10 cellular contexts compared by ENCODE assay signal in the genomic region with DNA sequence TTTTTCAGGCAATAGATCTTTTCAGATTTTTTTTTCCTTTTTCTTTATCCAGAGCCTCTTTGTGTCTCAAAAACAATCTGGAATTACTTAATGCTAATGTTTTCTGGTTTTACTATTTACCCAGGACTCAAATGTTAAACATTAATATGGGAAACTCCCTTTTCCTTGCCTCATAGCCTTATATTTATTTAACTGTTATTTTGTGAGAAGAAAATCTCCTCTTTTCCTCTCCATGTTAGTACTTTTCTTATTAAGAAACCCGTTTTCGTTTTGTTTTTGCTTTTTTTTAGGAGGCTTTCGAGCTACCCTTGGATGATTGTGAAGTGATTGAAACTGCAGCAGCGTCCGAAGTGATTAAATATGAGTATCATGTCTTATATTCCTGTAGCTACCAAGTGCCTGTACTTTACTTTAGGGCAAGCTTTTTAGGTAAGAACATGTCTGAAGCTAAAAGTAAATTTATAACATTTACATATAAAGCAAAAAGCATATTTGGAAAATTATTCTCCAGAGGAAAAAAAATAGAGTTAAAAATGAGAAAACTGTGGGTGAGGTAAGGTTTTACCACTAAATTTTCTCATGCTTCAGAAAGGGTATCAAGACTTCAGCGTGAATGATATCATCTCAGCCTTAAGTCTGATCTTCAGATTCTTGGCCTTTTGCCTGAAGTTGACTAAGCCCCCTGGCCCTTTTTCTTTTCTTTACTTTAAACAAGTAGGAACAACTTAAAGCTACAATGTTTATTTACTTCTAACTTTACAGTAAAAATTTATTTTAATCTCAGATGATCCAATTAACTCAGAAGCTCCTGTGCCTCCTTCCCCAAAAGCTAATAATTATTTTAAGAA.
DNase-seq lines count a peak whose midpoint lies in the region; TF ChIP-seq lines count a peak whose summit lies in the region.
"Had no signal": no experiment of that assay in that cellular context is flagged by ENCODE, and none has a peak within 500 bp of the region (broad histone marks: within the 10 kb centered on the region; RNA-seq: fewer than 3 reads in every experiment).

No MANE protein-coding gene starts in this region.

- no peak overlapping the region for H4K91ac ChIP-seq in mesenchymal stem cell (ENCODE audit: low read length)

- CTCF ChIA-PET in activated CD4-positive, alpha-beta T cell treated with anti-CD3 and anti-CD28 coated beads, Interleukin-2, amount 10 ng/mL, durations not matched to agents 7 days and 5 days (lab: Charles Lee) = no interaction called here

- DNase-seq in A172 (ENCODE audit: low spot score) (peak; percentile 68), LNCaP clone FGC (ENCODE audit: low read depth) (peak; percentile 64), cardiac fibroblast (ENCODE audit: low read depth in 2 of 2) (peak; percentile 58 to 93), mesenchymal stem cell (peak; percentile 79), NCI-H510A (lab: John Stamatoyannopoulos, UW) (no peak), NCI-H345 (lab: John Stamatoyannopoulos, UW) (no peak), lower leg skin (ENCODE audit: low spot score in 2 of 2) (no peak)
- DNase-seq in activated CD4-positive, alpha-beta T cell treated with anti-CD3 and anti-CD28 coated beads, Interleukin-2, amount 10 ng/mL, durations not matched to agents 7 days and 5 days = no peak
- DNase-seq: mucosa of descending colon, PC-9 had no signal

- no peak overlapping the region for H2AFZ ChIP-seq in mesenchymal stem cell (ENCODE audit: low read depth, low read length)
- H2AFZ ChIP-seq: PC-9 had no signal

- H3K4me3 ChIP-seq in LNCaP clone FGC (ENCODE audit: low read depth, low read length) (no peak overlapping the region), cardiac fibroblast (replicated peaks in 1 of 2; ENCODE audit: low read depth in 2 of 2, low read length in 2 of 2) (peak overlapping the region; percentile 4 to 12), mesenchymal stem cell (ENCODE audit: insufficient read depth in 1 of 2, low read depth in 1 of 2, low read length in 2 of 2) (peak overlapping the region in 1 of 2 experiments; percentile 60), lower leg skin (ENCODE audit: low read depth, poor library complexity, severe bottlenecking) (no peak overlapping the region)
- H3K4me3 ChIP-seq: mucosa of descending colon, PC-9 had no signal

- no peaks in the 10 kb centered on the region for H3K9me3 ChIP-seq in mesenchymal stem cell (ENCODE audit: control insufficient read depth, low read length)
- H3K9me3 ChIP-seq: mucosa of descending colon had no signal

- no peaks in the 10 kb centered on the region for H3K27me3 Mint-ChIP-seq in activated CD4-positive, alpha-beta T cell treated with anti-CD3 and anti-CD28 coated beads, Interleukin-2, amount 10 ng/mL, durations not matched to agents 7 days and 5 days

- no peak overlapping the region for H3K23ac ChIP-seq in mesenchymal stem cell (ENCODE audit: low read length in 2 of 2)

- H3K79me1 ChIP-seq in mesenchymal stem cell (replicated peaks; ENCODE audit: low read length, poor library complexity, severe bottlenecking) = peaks cover 2% of the 10 kb centered on the region

- H3K27ac Mint-ChIP-seq in activated CD4-positive, alpha-beta T cell treated with anti-CD3 and anti-CD28 coated beads, Interleukin-2, amount 10 ng/mL, durations not matched to agents 7 days and 5 days = no peak overlapping the region

- H3K4me1 Mint-ChIP-seq in activated CD4-positive, alpha-beta T cell treated with anti-CD3 and anti-CD28 coated beads, Interleukin-2, amount 10 ng/mL, durations not matched to agents 7 days and 5 days = peaks cover 3% of the 10 kb centered on the region

- peak overlapping the region; percentile 92 for H3K9ac ChIP-seq in mesenchymal stem cell (ENCODE audit: low read length)

- POLR2A ChIA-PET in activated CD4-positive, alpha-beta T cell treated with anti-CD3 and anti-CD28 coated beads, Interleukin-2, amount 10 ng/mL, durations not matched to agents 7 days and 5 days (lab: Charles Lee) = interaction anchor here (0.6 kb wide), 2 partner anchors 205 to 312 kb away, joined by 4 read pairs; no protein-coding TSS in a partner anchor

- TF ChIP-seq CTCF in LNCaP clone FGC (IDR thresholded peaks at IDR 0.05; ENCODE audit: control insufficient read depth, extremely low read depth, insufficient read depth) (no peak), cardiac fibroblast (IDR thresholded peaks at IDR 0.05; ENCODE audit: low read depth, low read length) (no peak), lower leg skin (IDR thresholded peaks at IDR 0.05) (no peak)

- H3K36me3 Mint-ChIP-seq in activated CD4-positive, alpha-beta T cell treated with anti-CD3 and anti-CD28 coated beads, Interleukin-2, amount 10 ng/mL, durations not matched to agents 7 days and 5 days (ENCODE audit: low read depth) = no peaks in the 10 kb centered on the region

- H3K9me3 Mint-ChIP-seq in activated CD4-positive, alpha-beta T cell treated with anti-CD3 and anti-CD28 coated beads, Interleukin-2, amount 10 ng/mL, durations not matched to agents 7 days and 5 days = no peaks in the 10 kb centered on the region

- WGBS in mesenchymal stem cell = 79% methylated on average over 5 of the region's 6 CpGs
- WGBS in lower leg skin, 2 donors = 42 to 44% methylated on average over 6 of the region's 6 CpGs

- H3K4me3 Mint-ChIP-seq in activated CD4-positive, alpha-beta T cell treated with anti-CD3 and anti-CD28 coated beads, Interleukin-2, amount 10 ng/mL, durations not matched to agents 7 days and 5 days = no peak overlapping the region

- no peak overlapping the region for H4K8ac ChIP-seq in mesenchymal stem cell (ENCODE audit: low read length)

- H2BK12ac ChIP-seq in mesenchymal stem cell (ENCODE audit: low read length in 2 of 2) = no peak overlapping the region

- no peak overlapping the region for H2BK15ac ChIP-seq in mesenchymal stem cell (ENCODE audit: low read depth, poor library complexity, severe bottlenecking)

- H3K27me3 ChIP-seq in mesenchymal stem cell (ENCODE audit: control insufficient read depth in 1 of 2, insufficient read depth in 1 of 2, low read length in 2 of 2) = no peaks in the 10 kb centered on the region

- no peaks in the 10 kb centered on the region for H3K36me3 ChIP-seq in mesenchymal stem cell (ENCODE audit: control insufficient read depth in 1 of 2, insufficient read depth in 2 of 2, low read depth in 1 of 2, low read length in 2 of 2)

- intact Hi-C loops in lower leg skin (cut with DNase I; ENCODE audit: low total_unique reads) = loop anchor here (10.0 kb wide), 1 partner anchor 310 kb away; no protein-coding TSS in a partner anchor

- peaks cover 3% of the 10 kb centered on the region for H3K4me1 ChIP-seq in mesenchymal stem cell (ENCODE audit: control insufficient read depth, insufficient read depth, low read depth, low read length)

- H3K14ac ChIP-seq in mesenchymal stem cell (ENCODE audit: low read length in 2 of 2) = no peak overlapping the region

- no peak overlapping the region for H2BK120ac ChIP-seq in mesenchymal stem cell (ENCODE audit: low read depth, low read length)

- peak overlapping the region; percentile 22 for H3K4me2 ChIP-seq in mesenchymal stem cell (ENCODE audit: low read length, poor library complexity, severe bottlenecking)
- H3K4me2 ChIP-seq: PC-9 had no signal

- TF ChIP-seq POLR2A in lower leg skin (IDR thresholded peaks at IDR 0.05) = no peak

- no peak overlapping the region for H2AK5ac ChIP-seq in mesenchymal stem cell (ENCODE audit: low read length, severe bottlenecking)

- no peak overlapping the region for H3K4ac ChIP-seq in mesenchymal stem cell (ENCODE audit: low read depth in 1 of 2, low read length in 2 of 2)

- H2BK5ac ChIP-seq in mesenchymal stem cell (ENCODE audit: low read depth, low read length, poor library complexity, severe bottlenecking) = peak overlapping the region; percentile 66

- H3K27ac ChIP-seq in mesenchymal stem cell (ENCODE audit: low read length, poor library complexity, severe bottlenecking) = peak overlapping the region; percentile 98
- H3K27ac ChIP-seq: PC-9 had no signal

- no peak overlapping the region for H3K18ac ChIP-seq in mesenchymal stem cell (ENCODE audit: low read depth in 1 of 2, low read length in 2 of 2)

Comparison
In these comparisons a context has a peak if more than half of its experiments do, and no peak if none do; other contexts are left out.
1. DNase-seq: peak in A172 (single experiment), LNCaP clone FGC (single experiment), cardiac fibroblast (2 of 2) and mesenchymal stem cell (single experiment); none in NCI-H510A (single experiment), NCI-H345 (single experiment), lower leg skin (0 of 2) and activated CD4-positive, alpha-beta T cell treated with anti-CD3 and anti-CD28 coated beads, Interleukin-2, amount 10 ng/mL, durations not matched to agents 7 days and 5 days (single experiment).
2. H3K4me3 ChIP-seq: peak in cardiac fibroblast (2 of 2); none in LNCaP clone FGC (single experiment) and lower leg skin (single experiment).